19 cellular contexts compared by ENCODE assay signal in genomic region chr1:232922475-232922874, GRCh38. TPM values are rescaled to one million over a fixed set of nuclear protein-coding genes. Genes with fewer than 3 reads are reported as not detected.
A peak's percentile ranks its signal among the peaks of the same experiment; 100 is the strongest.
DNase-seq lines count a peak whose midpoint lies in the region; FAIRE-seq and TF ChIP-seq lines count a peak whose summit lies in the region.
"Had no signal": no experiment of that assay in that cellular context is flagged by ENCODE, and none has a peak within 500 bp of the region (broad histone marks: within the 10 kb centered on the region; RNA-seq: fewer than 3 reads in every experiment).

No MANE protein-coding gene starts in this region.

- intact Hi-C loops in esophagus squamous epithelium (cut with DNase I) (no loop called here), Caco-2 (cut with micrococcal nuclease; ENCODE audit: unreplicated experiment) (no loop called here)

- H3K79me2 ChIP-seq in astrocyte (ENCODE audit: insufficient read depth, low read length): no peaks in the 10 kb centered on the region

- DNase-seq in BJ (ENCODE audit: low read depth) (peak; percentile 49), HT1080 (ENCODE audit: low read depth) (peak; percentile 14), astrocyte (ENCODE audit: low read depth) (peak; percentile 79), islet precursor cell (peak; percentile 84), BE2C (no peak), esophagus squamous epithelium (lab: John Stamatoyannopoulos, UW) (no peak), NCI-H526 (lab: John Stamatoyannopoulos, UW) (no peak), Caco-2 (no peak)
- DNase-seq: activated CD4-positive, alpha-beta T cell treated with anti-CD3 and anti-CD28 coated beads, Interleukin-2, amount 50 U/mL, for 48 hours; activated T-cell treated with anti-CD3 and anti-CD28 coated beads, Interleukin-2, amount 50 U/mL, for 72 hours; head of caudate nucleus; immature natural killer cell; Karpas-422; naive thymus-derived CD4-positive, alpha-beta T cell; NCI-H2227 treated with DMSO at 0.1 percent for 48 hours; thyroid gland had no signal

- H3K4me2 ChIP-seq in astrocyte (ENCODE audit: low read length): no peak overlapping the region

- POLR2A ChIA-PET in BJ (lab: Charles Lee): no interaction called here
- POLR2A ChIA-PET in Caco-2 (lab: Charles Lee): no interaction called here

- 71 to 75% methylated on average over 2 of the region's 2 CpGs for WGBS in esophagus squamous epithelium, 2 donors

- H3K4me3 ChIP-seq in BJ (ENCODE audit: low read depth, low read length) (no peak overlapping the region), astrocyte (ENCODE audit: insufficient read depth, low read depth, low read length) (no peak overlapping the region), BE2C (ENCODE audit: low read depth, low read length) (no peak overlapping the region), esophagus squamous epithelium (no peak overlapping the region), Caco-2 (ENCODE audit: low read depth, low read length) (no peak overlapping the region)
- H3K4me3 ChIP-seq: lung, thyroid gland had no signal

- no peak for TF ChIP-seq POLR2A in esophagus squamous epithelium (IDR thresholded peaks at IDR 0.05)

- peak overlapping the region; percentile 76 for H3K27ac Mint-ChIP-seq in astrocyte (ENCODE audit: unreplicated experiment)
- H3K27ac Mint-ChIP-seq in Caco-2 (ENCODE audit: unreplicated experiment): no peak overlapping the region
- H3K27ac Mint-ChIP-seq: B cell; immature natural killer cell; stimulated activated effector memory CD8-positive, alpha-beta T cell treated with anti-CD3 and anti-CD28 coated beads, Interleukin-12 subunit alpha, Interleukin-12 subunit beta, amount 100 ng/mL, for 72 hours had no signal

- H3K9ac ChIP-seq in astrocyte (ENCODE audit: low read length): no peak overlapping the region

- no peak for TF ChIP-seq CTCF in BJ (IDR thresholded peaks at IDR 0.05; ENCODE audit: insufficient read depth, low read depth, low read length)
- TF ChIP-seq CTCF in astrocyte (IDR thresholded peaks at IDR 0.05; ENCODE audit: insufficient read depth, low read depth, low read length): no peak
- TF ChIP-seq CTCF in BE2C (IDR thresholded peaks at IDR 0.05; ENCODE audit: low read depth, low read length): no peak
- TF ChIP-seq CTCF in esophagus squamous epithelium (IDR thresholded peaks at IDR 0.05): no peak
- no peak for TF ChIP-seq CTCF in Caco-2 (IDR thresholded peaks at IDR 0.05; ENCODE audit: insufficient read depth in 1 of 2, low read depth in 1 of 2, low read length in 1 of 2, severe bottlenecking in 1 of 2, unreplicated experiment in 1 of 2)

- H3K27me3 Mint-ChIP-seq in astrocyte (ENCODE audit: low read depth, unreplicated experiment) (no peaks in the 10 kb centered on the region), Caco-2 (ENCODE audit: insufficient read depth, unreplicated experiment) (no peaks in the 10 kb centered on the region)
- H3K27me3 Mint-ChIP-seq: naive thymus-derived CD4-positive, alpha-beta T cell had no signal

- H3K4me1 Mint-ChIP-seq in astrocyte (ENCODE audit: low read depth, unreplicated experiment): peaks cover 13% of the 10 kb centered on the region
- no peaks in the 10 kb centered on the region for H3K4me1 Mint-ChIP-seq in Caco-2 (ENCODE audit: low read depth, unreplicated experiment)
- H3K4me1 Mint-ChIP-seq: B cell had no signal

- H3K27ac ChIP-seq in astrocyte (ENCODE audit: low read depth, low read length) (no peak overlapping the region), esophagus squamous epithelium (peak overlapping the region in 1 of 4 donors; percentile 7)
- H3K27ac ChIP-seq: thyroid gland had no signal

- no peaks in the 10 kb centered on the region for H3K36me3 Mint-ChIP-seq in astrocyte (ENCODE audit: low read depth, unreplicated experiment)
- no peaks in the 10 kb centered on the region for H3K36me3 Mint-ChIP-seq in Caco-2 (ENCODE audit: insufficient read depth, unreplicated experiment)
- H3K36me3 Mint-ChIP-seq: immature natural killer cell; stimulated activated effector memory CD8-positive, alpha-beta T cell treated with anti-CD3 and anti-CD28 coated beads, Interleukin-12 subunit alpha, Interleukin-12 subunit beta, amount 100 ng/mL, for 72 hours had no signal

- H3K4me1 ChIP-seq in astrocyte (ENCODE audit: insufficient read depth, low read length): peaks cover 4% of the 10 kb centered on the region
- no peaks in the 10 kb centered on the region; the same call in 1 of the 2 replicates for H3K4me1 ChIP-seq in BE2C
- H3K4me1 ChIP-seq in esophagus squamous epithelium: no peaks in the 10 kb centered on the region
- H3K4me1 ChIP-seq in Caco-2: no peaks in the 10 kb centered on the region

- no peaks in the 10 kb centered on the region for H3K36me3 ChIP-seq in BJ (ENCODE audit: control insufficient read depth, insufficient read depth, low read length)
- no peaks in the 10 kb centered on the region for H3K36me3 ChIP-seq in astrocyte (ENCODE audit: insufficient read depth, low read length)
- no peaks in the 10 kb centered on the region for H3K36me3 ChIP-seq in BE2C
- no peaks in the 10 kb centered on the region for H3K36me3 ChIP-seq in esophagus squamous epithelium
- no peaks in the 10 kb centered on the region for H3K36me3 ChIP-seq in Caco-2 (ENCODE audit: control insufficient read depth, insufficient read depth, low read length)
- H3K36me3 ChIP-seq: thyroid gland had no signal

- CTCF ChIA-PET in BJ (lab: Yijun Ruan, JAX): no interaction called here
- CTCF ChIA-PET in Caco-2 (lab: Charles Lee): no interaction called here

- H3K4me3 Mint-ChIP-seq in astrocyte (ENCODE audit: unreplicated experiment) (no peak overlapping the region), Caco-2 (ENCODE audit: unreplicated experiment) (no peak overlapping the region)
- H3K4me3 Mint-ChIP-seq: B cell; immature natural killer cell; stimulated activated effector memory CD8-positive, alpha-beta T cell treated with anti-CD3 and anti-CD28 coated beads, Interleukin-12 subunit alpha, Interleukin-12 subunit beta, amount 100 ng/mL, for 72 hours had no signal

- H3K9me3 ChIP-seq in astrocyte (ENCODE audit: insufficient read depth, low read depth, low read length) (no peaks in the 10 kb centered on the region), BE2C (no peaks in the 10 kb centered on the region), esophagus squamous epithelium (no peaks in the 10 kb centered on the region), Caco-2 (no peaks in the 10 kb centered on the region)
- H3K9me3 ChIP-seq: thyroid gland had no signal

- H3K9me3 Mint-ChIP-seq in astrocyte (ENCODE audit: unreplicated experiment) (no peaks in the 10 kb centered on the region), Caco-2 (ENCODE audit: unreplicated experiment) (peaks cover 13% of the 10 kb centered on the region)
- H3K9me3 Mint-ChIP-seq: stimulated activated effector memory CD8-positive, alpha-beta T cell treated with anti-CD3 and anti-CD28 coated beads, Interleukin-12 subunit alpha, Interleukin-12 subunit beta, amount 100 ng/mL, for 72 hours had no signal

- BruUV-seq in Caco-2 (replicated peaks; lab: Mats Ljungman, UMichigan): no TSS peak

- no peak overlapping the region for H2AFZ ChIP-seq in astrocyte (ENCODE audit: low read depth, low read length)

- no peaks in the 10 kb centered on the region for H4K20me1 ChIP-seq in astrocyte (ENCODE audit: insufficient read depth, low read length)

- FAIRE-seq in astrocyte (lab: Jason Lieb, UNC): no peak

- H3K27me3 ChIP-seq in BJ (ENCODE audit: control insufficient read depth, insufficient read depth, low read length) (no peaks in the 10 kb centered on the region; the same call in 1 of the 2 replicates), astrocyte (ENCODE audit: insufficient read depth, low read length) (peaks cover 3% of the 10 kb centered on the region), BE2C (no peaks in the 10 kb centered on the region), esophagus squamous epithelium (no peaks in the 10 kb centered on the region), Caco-2 (replicated peaks; ENCODE audit: control insufficient read depth, insufficient read depth, low read length) (no peaks in the 10 kb centered on the region)
- H3K27me3 ChIP-seq: thyroid gland had no signal

RNA-seq across cellular contexts. Expression of gene NTPCR, which starts 27.9 kb away (rescaled TPM):
- 23.0 and 23.4 TPM in 2 replicates for polyA plus RNA-seq in BJ (2011; rRNA removed)
- polyA minus RNA-seq in BJ (2011; rRNA and poly(A)+ RNA removed): 4.8 and 7.8 TPM in 2 replicates
- 41.1 and 41.9 TPM in 2 replicates for total RNA-seq in HT1080 (2014; rRNA removed; shearing (Covaris generic))
- polyA plus RNA-seq in HT1080 (2015; cell fraction: cytosol; rRNA removed): 74.8 and 88.3 TPM in 2 replicates
- 38.6 and 39.9 TPM in 2 replicates for polyA plus RNA-seq in HT1080 (2015; cell fraction: nucleus; rRNA removed)
- total RNA-seq in astrocyte: 41.5 and 54.5 TPM in 2 replicates
- polyA plus RNA-seq in BE2C (2012; ENCODE audit: insufficient read depth, insufficient read length, low read depth): 129 TPM
- 10 to 100 TPM; 19.9 to 35.8 (median 23.4) TPM for total RNA-seq in esophagus squamous epithelium
- 46.5 and 49.1 TPM in 2 replicates for total RNA-seq in Caco-2 (2022)

Comparison
In these comparisons a context has a peak if more than half of its experiments do, and no peak if none do; other contexts are left out.
1. DNase-seq: peak in BJ (single experiment), HT1080 (single experiment), astrocyte (single experiment) and islet precursor cell (single experiment); none in BE2C (single experiment), esophagus squamous epithelium (single experiment), NCI-H526 (0 of 2) and Caco-2 (0 of 2).